In genomic region chr11:121291896-121292502, GRCh38 we compare ENCODE assay signal across 1 cellular context.
TF ChIP-seq lines count a peak whose summit lies in the region.

No MANE protein-coding gene starts in this region.

TF ChIP-seq in HCT116, 20 proteins besides CTCF, POLR2A, EP300 and RAD21 (continued from another document):
- TF ChIP-seq, protein P1, sequence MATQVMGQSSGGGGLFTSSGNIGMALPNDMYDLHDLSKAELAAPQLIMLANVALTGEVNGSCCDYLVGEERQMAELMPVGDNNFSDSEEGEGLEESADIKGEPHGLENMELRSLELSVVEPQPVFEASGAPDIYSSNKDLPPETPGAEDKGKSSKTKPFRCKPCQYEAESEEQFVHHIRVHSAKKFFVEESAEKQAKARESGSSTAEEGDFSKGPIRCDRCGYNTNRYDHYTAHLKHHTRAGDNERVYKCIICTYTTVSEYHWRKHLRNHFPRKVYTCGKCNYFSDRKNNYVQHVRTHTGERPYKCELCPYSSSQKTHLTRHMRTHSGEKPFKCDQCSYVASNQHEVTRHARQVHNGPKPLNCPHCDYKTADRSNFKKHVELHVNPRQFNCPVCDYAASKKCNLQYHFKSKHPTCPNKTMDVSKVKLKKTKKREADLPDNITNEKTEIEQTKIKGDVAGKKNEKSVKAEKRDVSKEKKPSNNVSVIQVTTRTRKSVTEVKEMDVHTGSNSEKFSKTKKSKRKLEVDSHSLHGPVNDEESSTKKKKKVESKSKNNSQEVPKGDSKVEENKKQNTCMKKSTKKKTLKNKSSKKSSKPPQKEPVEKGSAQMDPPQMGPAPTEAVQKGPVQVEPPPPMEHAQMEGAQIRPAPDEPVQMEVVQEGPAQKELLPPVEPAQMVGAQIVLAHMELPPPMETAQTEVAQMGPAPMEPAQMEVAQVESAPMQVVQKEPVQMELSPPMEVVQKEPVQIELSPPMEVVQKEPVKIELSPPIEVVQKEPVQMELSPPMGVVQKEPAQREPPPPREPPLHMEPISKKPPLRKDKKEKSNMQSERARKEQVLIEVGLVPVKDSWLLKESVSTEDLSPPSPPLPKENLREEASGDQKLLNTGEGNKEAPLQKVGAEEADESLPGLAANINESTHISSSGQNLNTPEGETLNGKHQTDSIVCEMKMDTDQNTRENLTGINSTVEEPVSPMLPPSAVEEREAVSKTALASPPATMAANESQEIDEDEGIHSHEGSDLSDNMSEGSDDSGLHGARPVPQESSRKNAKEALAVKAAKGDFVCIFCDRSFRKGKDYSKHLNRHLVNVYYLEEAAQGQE (IDR thresholded peaks at IDR 0.05; ENCODE audit: low read depth), result no peak
- TF ChIP-seq EZH2 (IDR thresholded peaks at IDR 0.05) (no peak), SP1 (IDR thresholded peaks at IDR 0.05; ENCODE audit: low read depth) (no peak), POLR2AphosphoS5 (IDR thresholded peaks at IDR 0.05; ENCODE audit: low read depth, low read length) (no peak), YY1 (IDR thresholded peaks at IDR 0.05; ENCODE audit: extremely low read depth, insufficient replicate concordance, low read depth, low read length) (no peak), ZNF274 (IDR thresholded peaks at IDR 0.05; ENCODE audit: low read depth, low read length) (no peak), ZFX (IDR thresholded peaks at IDR 0.05) (no peak), MAX (IDR thresholded peaks at IDR 0.05) (no peak)
